Comparison of ENCODE assay signal across 7 cellular contexts in genomic region chr15:89243691-89244511, GRCh38. TPM values are rescaled to one million over a fixed set of nuclear protein-coding genes. Genes with fewer than 3 reads are reported as not detected.
DNase-seq lines count a peak whose midpoint lies in the region; ATAC-seq and TF ChIP-seq lines count a peak whose summit lies in the region.

TSS of gene FANCI (plus strand) at chr15:89243979. CDS start at chr15:89247648, 3,669 bp downstream.

- H3K4me3 ChIP-seq in astrocyte of the cerebellum (ENCODE audit: low read depth, low read length), result peak within 1 kb of the TSS; percentile 90
- H3K4me3 ChIP-seq in hepatocyte, result peak within 1 kb of the TSS; percentile 33

- WGBS in hepatocyte (ENCODE audit: low lambda C conversion rate, missing lambda C conversion rate), result 1% methylated on average over 58 of the region's 66 CpGs

- DNase-seq in NCI-H1930 (lab: John Stamatoyannopoulos, UW), result peak; percentile 74 to 87
- DNase-seq in T-helper 2 cell treated with Interferon-gamma antibody and Interleukin-4, amounts not matched to agents 5 μg/mL and 100 μg/mL, for 36 hours (ENCODE audit: low spot score), result peak; percentile 96
- peak; percentile 78 for DNase-seq in astrocyte of the cerebellum (ENCODE audit: low read depth)
- peak; percentile 97 for DNase-seq in hepatocyte (ENCODE audit: low spot score)
- peak; percentile 98 for DNase-seq in retina

- H3K27me3 ChIP-seq in hepatocyte, result no peaks in the 10 kb centered on the region

- peak within 1 kb of the TSS; percentile 88 for H2AFZ ChIP-seq in hepatocyte

- ATAC-seq in GM18505 (IDR thresholded peaks at IDR 0.05; ENCODE audit: unreplicated experiment) (peak; percentile 94), HG02973 (IDR thresholded peaks at IDR 0.05; ENCODE audit: unreplicated experiment) (peak; percentile 93)

- H3K9me3 ChIP-seq in hepatocyte (ENCODE audit: low read depth), result no peaks in the 10 kb centered on the region

- no peaks in the 10 kb centered on the region for H4K20me1 ChIP-seq in hepatocyte (ENCODE audit: insufficient read depth, poor library complexity, severe bottlenecking)

- peaks cover 13% of the 10 kb centered on the region for H3K79me2 ChIP-seq in hepatocyte

- TF ChIP-seq CTCF in astrocyte of the cerebellum (IDR thresholded peaks at IDR 0.05; ENCODE audit: low read depth, low read length, missing control alignments) (peak; percentile 53), hepatocyte (IDR thresholded peaks at IDR 0.05; ENCODE audit: poor library complexity) (peak; percentile 61)

- H3K27me3 Mint-ChIP-seq in T-helper 2 cell treated with Interferon-gamma antibody and Interleukin-4, amounts not matched to agents 5 μg/mL and 100 μg/mL, for 36 hours (ENCODE audit: low read depth), result peaks cover 4% of the 10 kb centered on the region

- H3K36me3 Mint-ChIP-seq in T-helper 2 cell treated with Interferon-gamma antibody and Interleukin-4, amounts not matched to agents 5 μg/mL and 100 μg/mL, for 36 hours (ENCODE audit: low read depth), result peaks cover 41% of the 10 kb centered on the region

- peak within 1 kb of the TSS; percentile 75 for H3K4me2 ChIP-seq in hepatocyte

- no peaks in the 10 kb centered on the region for H3K36me3 ChIP-seq in hepatocyte (replicated peaks; ENCODE audit: insufficient read depth, low read depth)

- H3K27ac Mint-ChIP-seq in T-helper 2 cell treated with Interferon-gamma antibody and Interleukin-4, amounts not matched to agents 5 μg/mL and 100 μg/mL, for 36 hours, result peak within 1 kb of the TSS; percentile 94

- peaks cover 4% of the 10 kb centered on the region for H3K4me1 ChIP-seq in hepatocyte (ENCODE audit: insufficient read depth)

- no peaks in the 10 kb centered on the region for H3K9me2 ChIP-seq in hepatocyte (replicated peaks; ENCODE audit: insufficient read depth)

- H3K4me1 Mint-ChIP-seq in T-helper 2 cell treated with Interferon-gamma antibody and Interleukin-4, amounts not matched to agents 5 μg/mL and 100 μg/mL, for 36 hours (ENCODE audit: low read depth), result peaks cover 35% of the 10 kb centered on the region

- H3K9me3 Mint-ChIP-seq in T-helper 2 cell treated with Interferon-gamma antibody and Interleukin-4, amounts not matched to agents 5 μg/mL and 100 μg/mL, for 36 hours, result no peaks in the 10 kb centered on the region

- H3K4me3 Mint-ChIP-seq in T-helper 2 cell treated with Interferon-gamma antibody and Interleukin-4, amounts not matched to agents 5 μg/mL and 100 μg/mL, for 36 hours, result peak within 1 kb of the TSS; percentile 97

- in situ Hi-C loops in astrocyte of the cerebellum (cut with HindIII; ENCODE audit: low sequenced_read_pairs), result no loop called here

- peak within 1 kb of the TSS; percentile 14 for H3K27ac ChIP-seq in hepatocyte

- peak; percentile 69 for TF ChIP-seq POLR2A in GM18505 (IDR thresholded peaks at IDR 0.05; ENCODE audit: borderline replicate concordance, extremely low read depth, insufficient read depth, insufficient read length)

RNA-seq across cellular contexts. Expression of gene FANCI, which starts in this region (rescaled TPM):
- total RNA-seq in hepatocyte, result 12.6 and 14.5 TPM in 2 replicates
- polyA plus RNA-seq in hepatocyte, result 6.3 and 8.0 TPM in 2 replicates

Comparison
In these comparisons a context has a peak if more than half of its experiments do, and no peak if none do; other contexts are left out.
1. Peak in every context shown above with its lines: DNase-seq, ATAC-seq, H3K4me3 ChIP-seq and H3K27ac ChIP-seq.